In the genomic region with DNA sequence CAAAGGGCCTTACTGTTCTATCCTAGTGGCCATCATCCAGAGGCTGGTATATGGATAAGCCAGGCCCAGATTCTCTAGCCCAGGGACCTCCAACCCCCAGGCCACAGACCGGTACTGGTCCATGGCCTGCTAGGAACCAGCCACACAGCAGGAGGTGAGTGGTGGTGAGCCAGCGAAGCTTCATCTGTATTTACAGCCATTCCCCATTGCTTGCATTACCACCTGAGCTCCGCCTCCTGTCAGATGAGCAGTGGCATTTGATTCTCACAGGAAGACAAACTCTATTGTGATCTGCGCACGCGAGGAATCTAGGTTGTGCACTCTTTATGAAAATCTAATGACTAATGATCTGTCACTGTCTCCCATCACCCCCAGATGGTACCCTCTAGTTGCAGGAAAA, we compare ENCODE assay signal across 6 cellular contexts.
"Had no signal": no experiment of that assay in that cellular context is flagged by ENCODE, and none has a peak within 500 bp of the region (broad histone marks: within the 10 kb centered on the region; RNA-seq: fewer than 3 reads in every experiment).

No MANE protein-coding gene starts in this region.

- DNase-seq: H9, HCEC 1CT, KBM-7 had no signal

- H3K4me3 Mint-ChIP-seq: GM23338, H9, IgD-negative memory B cell had no signal

- H3K27me3 Mint-ChIP-seq: IgD-negative memory B cell had no signal

- H3K36me3 Mint-ChIP-seq: IgD-negative memory B cell had no signal

- H3K4me1 Mint-ChIP-seq: IgD-negative memory B cell had no signal

- H3K27ac Mint-ChIP-seq: GM23338, H9, IgD-negative memory B cell had no signal

- H3K9me3 Mint-ChIP-seq: HFFc6, IgD-negative memory B cell had no signal

- ATAC-seq: GM23338 had no signal
